In genomic region chr5:151164687-151165392, GRCh38 we compare ENCODE assay signal across 1 cellular context.
TF ChIP-seq lines count a peak whose summit lies in the region.

No MANE protein-coding gene starts in this region.

TF ChIP-seq in GM23338, 12 proteins besides CTCF, POLR2A, EP300 and RAD21 (continued from another document):
- no peak for TF ChIP-seq ZNF462 (CRISPR knock-in tag; IDR thresholded peaks at IDR 0.05)
- TF ChIP-seq POLR2AphosphoS5 (IDR thresholded peaks at IDR 0.05; ENCODE audit: low read depth) = no peak
- TF ChIP-seq CREB1 (CRISPR knock-in tag; IDR thresholded peaks at IDR 0.05; ENCODE audit: low read depth) = no peak
- no peak for TF ChIP-seq REST (IDR thresholded peaks at IDR 0.05; ENCODE audit: unreplicated experiment)
